Comparison of ENCODE assay signal across 21 cellular contexts in genomic region chr2:20130821-20131645, GRCh38.
DNase-seq lines count a peak whose midpoint lies in the region; ATAC-seq, FAIRE-seq and TF ChIP-seq lines count a peak whose summit lies in the region.
"Had no signal": no experiment of that assay in that cellular context is flagged by ENCODE, and none has a peak within 500 bp of the region (broad histone marks: within the 10 kb centered on the region; RNA-seq: fewer than 3 reads in every experiment).

No MANE protein-coding gene starts in this region.

- no peak overlapping the region for H3K4me3 Mint-ChIP-seq in activated naive CD4-positive, alpha-beta T cell treated with anti-CD3 and anti-CD28 coated beads, Interleukin-2, amount 10 ng/mL, durations not matched to agents 7 days and 5 days
- H3K4me3 Mint-ChIP-seq in astrocyte (ENCODE audit: unreplicated experiment), result peak overlapping the region; percentile 5
- H3K4me3 Mint-ChIP-seq: CD4-positive, alpha-beta T cell; naive thymus-derived CD4-positive, alpha-beta T cell had no signal

- CTCF ChIA-PET in activated naive CD4-positive, alpha-beta T cell treated with anti-CD3 and anti-CD28 coated beads, Interleukin-2, amount 10 ng/mL, durations not matched to agents 7 days and 5 days (lab: Charles Lee), result interaction anchor here (0.6 kb wide), 1 partner anchor 94 kb away, joined by 3 read pairs; no protein-coding TSS in a partner anchor

- peak overlapping the region; percentile 64 for H2AFZ ChIP-seq in astrocyte (ENCODE audit: low read depth, low read length)

- H3K4me1 ChIP-seq in astrocyte (ENCODE audit: insufficient read depth, low read length) (peaks cover 13% of the 10 kb centered on the region), right lobe of liver (peaks cover 0 to 32% (median 15%) of the 10 kb centered on the region in 4 donors), transverse colon (peaks cover 0 to 33% (median 15%) of the 10 kb centered on the region in 4 donors)

- H3K27ac ChIP-seq in astrocyte (ENCODE audit: low read depth, low read length), result no peak overlapping the region
- H3K27ac ChIP-seq in right lobe of liver, result peak overlapping the region; percentile 63 to 81 (median 70)
- peak overlapping the region; percentile 82 to 84 (median 83) for H3K27ac ChIP-seq in transverse colon
- H3K27ac ChIP-seq: coronary artery had no signal

- H3K4me3 ChIP-seq in astrocyte (ENCODE audit: insufficient read depth, low read depth, low read length) (no peak overlapping the region), right lobe of liver (no peak overlapping the region), transverse colon (no peak overlapping the region)
- H3K4me3 ChIP-seq: coronary artery had no signal

- intact Hi-C loops in right lobe of liver (cut with DNase I) (loop anchor here in 1 of 2 donors (10.0 kb wide), 1 partner anchor 54 kb away; no protein-coding TSS in a partner anchor), transverse colon (cut with DNase I; ENCODE audit: low total_unique reads) (no loop called here)

- in situ Hi-C loops in transverse colon (cut with MboI; ENCODE audit: low pct_ligation_motif_present in 1 of 4, low pct_unique_long_range_greater_than_20kb in 1 of 4, low sequenced_read_pairs in 3 of 4), result loop anchor here in 1 of 4 donors (10.0 kb wide), 1 partner anchor 94 kb away; the partner anchor contains the start of gene SDC1
- in situ Hi-C loops in ACHN (cut with HindIII; ENCODE audit: low pct_ligation_motif_present, low pct_unique_long_range_greater_than_20kb, low sequenced_read_pairs), result no loop called here

- TF ChIP-seq CTCF in astrocyte (IDR thresholded peaks at IDR 0.05; ENCODE audit: insufficient read depth, low read depth, low read length), result no peak
- TF ChIP-seq CTCF in right lobe of liver (IDR thresholded peaks at IDR 0.05), result no peak
- TF ChIP-seq CTCF in transverse colon (IDR thresholded peaks at IDR 0.05), result no peak

- 75% methylated on average over 8 of the region's 11 CpGs for WGBS in right lobe of liver (ENCODE audit: insufficient coverage, low coverage, low lambda C conversion rate, missing lambda C conversion rate)
- WGBS in transverse colon (ENCODE audit: low coverage in 1 of 2), 2 donors, result 78 to 83% methylated on average over 2 to 11 of the region's 11 CpGs

- H3K4me2 ChIP-seq in astrocyte (ENCODE audit: low read length), result peak overlapping the region; percentile 50

- H3K9me3 Mint-ChIP-seq in activated naive CD4-positive, alpha-beta T cell treated with anti-CD3 and anti-CD28 coated beads, Interleukin-2, amount 10 ng/mL, durations not matched to agents 7 days and 5 days, result no peaks in the 10 kb centered on the region
- no peaks in the 10 kb centered on the region for H3K9me3 Mint-ChIP-seq in activated naive CD4-positive, alpha-beta T cell treated with anti-CD3 and anti-CD28 coated beads, Interleukin-2, amount 50 U/mL, for 72 hours
- H3K9me3 Mint-ChIP-seq in astrocyte (ENCODE audit: unreplicated experiment), result no peaks in the 10 kb centered on the region
- H3K9me3 Mint-ChIP-seq: CD4-positive, alpha-beta T cell had no signal

- DNase-seq in activated naive CD4-positive, alpha-beta T cell treated with anti-CD3 and anti-CD28 coated beads, Interleukin-2, amount 10 ng/mL, durations not matched to agents 7 days and 5 days, result peak; percentile 15
- no peak for DNase-seq in activated naive CD4-positive, alpha-beta T cell treated with anti-CD3 and anti-CD28 coated beads, Interleukin-2, amount 50 U/mL, for 72 hours (ENCODE audit: low spot score in 2 of 2)
- DNase-seq in astrocyte (ENCODE audit: low read depth) (peak; percentile 58), right lobe of liver (no peak), transverse colon (no peak), foreskin melanocyte (no peak), ACHN (no peak)
- DNase-seq: 8988T; activated effector memory CD4-positive, alpha-beta T cell treated with Interleukin-2 at 50 U/mL for 16 hours; CD4-positive, alpha-beta T cell; DMS79 treated with DMSO at 0.1 percent for 48 hours; naive thymus-derived CD4-positive, alpha-beta T cell; NCI-H1930; NCI-H69; stimulated activated naive CD4-positive, alpha-beta T cell treated with Interleukin-2 at 50 U/mL for 16 hours; T-helper 9 cell; trophoblast cell had no signal

- no peaks in the 10 kb centered on the region for H3K9me3 ChIP-seq in astrocyte (ENCODE audit: insufficient read depth, low read depth, low read length)
- H3K9me3 ChIP-seq in right lobe of liver, result no peaks in the 10 kb centered on the region
- no peaks in the 10 kb centered on the region for H3K9me3 ChIP-seq in transverse colon

- no peak for TF ChIP-seq EP300 in transverse colon (IDR thresholded peaks at IDR 0.05; ENCODE audit: low read depth)

- ATAC-seq in activated naive CD4-positive, alpha-beta T cell treated with anti-CD3 and anti-CD28 coated beads, Interleukin-2, amount 50 U/mL, for 72 hours, result no peak
- ATAC-seq in right lobe of liver (peak in 1 of 4 donors; percentile 12), GM21717 (IDR thresholded peaks at IDR 0.05; ENCODE audit: unreplicated experiment) (no peak)
- ATAC-seq: left lobe of liver; naive thymus-derived CD4-positive, alpha-beta T cell had no signal

- peaks cover 4% of the 10 kb centered on the region for H3K4me1 Mint-ChIP-seq in activated naive CD4-positive, alpha-beta T cell treated with anti-CD3 and anti-CD28 coated beads, Interleukin-2, amount 10 ng/mL, durations not matched to agents 7 days and 5 days
- H3K4me1 Mint-ChIP-seq in astrocyte (ENCODE audit: low read depth, unreplicated experiment), result peaks cover 21% of the 10 kb centered on the region

- H4K20me1 ChIP-seq in astrocyte (ENCODE audit: insufficient read depth, low read length), result no peaks in the 10 kb centered on the region

- H3K27me3 ChIP-seq in astrocyte (ENCODE audit: insufficient read depth, low read length) (peaks cover 2% of the 10 kb centered on the region), right lobe of liver (no peaks in the 10 kb centered on the region), transverse colon (no peaks in the 10 kb centered on the region)

- no peaks in the 10 kb centered on the region for H3K36me3 ChIP-seq in astrocyte (ENCODE audit: insufficient read depth, low read length)
- H3K36me3 ChIP-seq in right lobe of liver, result no peaks in the 10 kb centered on the region
- no peaks in the 10 kb centered on the region for H3K36me3 ChIP-seq in transverse colon

- no peaks in the 10 kb centered on the region for H3K79me2 ChIP-seq in astrocyte (ENCODE audit: insufficient read depth, low read length)

- FAIRE-seq in astrocyte (lab: Jason Lieb, UNC), result no peak
- FAIRE-seq: frontal cortex had no signal

- TF ChIP-seq POLR2A in right lobe of liver (IDR thresholded peaks at IDR 0.05) (no peak), transverse colon (IDR thresholded peaks at IDR 0.05) (no peak)

- H3K9ac ChIP-seq in astrocyte (ENCODE audit: low read length), result peak overlapping the region; percentile 5

- no peak overlapping the region for H3K27ac Mint-ChIP-seq in activated naive CD4-positive, alpha-beta T cell treated with anti-CD3 and anti-CD28 coated beads, Interleukin-2, amount 10 ng/mL, durations not matched to agents 7 days and 5 days
- no peak overlapping the region for H3K27ac Mint-ChIP-seq in activated naive CD4-positive, alpha-beta T cell treated with anti-CD3 and anti-CD28 coated beads, Interleukin-2, amount 50 U/mL, for 72 hours
- peak overlapping the region; percentile 50 for H3K27ac Mint-ChIP-seq in astrocyte (ENCODE audit: unreplicated experiment)
- H3K27ac Mint-ChIP-seq: CD4-positive, alpha-beta T cell; naive thymus-derived CD4-positive, alpha-beta T cell had no signal

- H3K36me3 Mint-ChIP-seq in activated naive CD4-positive, alpha-beta T cell treated with anti-CD3 and anti-CD28 coated beads, Interleukin-2, amount 10 ng/mL, durations not matched to agents 7 days and 5 days, result no peaks in the 10 kb centered on the region
- no peaks in the 10 kb centered on the region for H3K36me3 Mint-ChIP-seq in activated naive CD4-positive, alpha-beta T cell treated with anti-CD3 and anti-CD28 coated beads, Interleukin-2, amount 50 U/mL, for 72 hours
- peaks cover 2% of the 10 kb centered on the region for H3K36me3 Mint-ChIP-seq in astrocyte (ENCODE audit: low read depth, unreplicated experiment)
- H3K36me3 Mint-ChIP-seq: naive thymus-derived CD4-positive, alpha-beta T cell had no signal

- peaks cover 50% of the 10 kb centered on the region for H3K27me3 Mint-ChIP-seq in activated naive CD4-positive, alpha-beta T cell treated with anti-CD3 and anti-CD28 coated beads, Interleukin-2, amount 10 ng/mL, durations not matched to agents 7 days and 5 days
- H3K27me3 Mint-ChIP-seq in astrocyte (ENCODE audit: low read depth, unreplicated experiment), result peaks cover 10% of the 10 kb centered on the region

Comparison
In these comparisons a context has a peak if more than half of its experiments do, and no peak if none do; other contexts are left out.
1. DNase-seq: peak in activated naive CD4-positive, alpha-beta T cell treated with anti-CD3 and anti-CD28 coated beads, Interleukin-2, amount 10 ng/mL, durations not matched to agents 7 days and 5 days (single experiment) and astrocyte (single experiment); none in activated naive CD4-positive, alpha-beta T cell treated with anti-CD3 and anti-CD28 coated beads, Interleukin-2, amount 50 U/mL, for 72 hours (0 of 2), right lobe of liver (0 of 3), transverse colon (single experiment), foreskin melanocyte (single experiment) and ACHN (single experiment).